In the genomic region with DNA sequence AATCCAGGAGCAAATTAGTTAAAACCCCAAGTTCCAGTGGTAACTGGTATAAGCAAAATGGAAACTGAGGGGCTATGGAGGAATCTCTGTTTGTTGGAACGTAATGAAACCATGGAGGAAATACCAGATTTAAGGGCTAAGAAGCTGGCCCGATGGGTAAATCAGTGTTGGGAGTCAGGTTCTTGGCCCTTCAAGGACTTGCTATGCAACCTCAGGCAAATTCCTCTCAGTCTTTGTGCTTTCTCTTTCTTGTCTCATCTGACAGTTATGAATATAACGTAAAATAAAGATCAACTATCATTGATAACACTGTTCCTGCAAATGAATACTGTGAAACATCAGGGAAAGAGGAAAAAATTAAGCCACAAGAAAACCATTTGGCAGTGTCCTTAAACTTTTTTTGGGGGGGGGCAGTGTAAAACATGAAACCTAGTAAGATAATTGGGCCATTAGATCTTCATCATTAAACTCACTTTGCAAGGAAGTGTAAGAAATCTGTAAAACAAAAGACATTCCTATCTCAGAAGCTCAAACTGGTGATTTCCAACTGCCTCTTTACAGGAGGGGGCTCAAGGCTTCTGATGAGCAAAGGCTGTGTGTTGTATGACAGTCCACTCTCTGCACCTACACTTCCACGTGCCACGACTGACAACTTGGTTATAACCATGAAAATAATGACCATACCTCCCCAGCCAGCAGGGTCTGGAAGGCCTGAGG, we compare ENCODE assay signal across 23 cellular contexts. TPM values are rescaled to one million over a fixed set of nuclear protein-coding genes. Genes with fewer than 3 reads are reported as not detected.
"Had no signal": no experiment of that assay in that cellular context is flagged by ENCODE, and none has a peak within 500 bp of the region (broad histone marks: within the 10 kb centered on the region; RNA-seq: fewer than 3 reads in every experiment).

No MANE protein-coding gene starts in this region.

- H3K27ac Mint-ChIP-seq: memory B cell, mesothelial cell of epicardium, natural killer cell, progenitor cell of endocrine pancreas, type B pancreatic cell had no signal

- H3K4me1 Mint-ChIP-seq: natural killer cell, neural crest cell had no signal

- H3K4me3 Mint-ChIP-seq: memory B cell, mesothelial cell of epicardium, natural killer cell, neural crest cell, type B pancreatic cell had no signal

- H3K9me3 Mint-ChIP-seq: memory B cell, mesothelial cell of epicardium, natural killer cell, neural crest cell, type B pancreatic cell had no signal

- DNase-seq: cortex of kidney; effector memory CD4-positive, alpha-beta T cell; gastrocnemius medialis; heart right ventricle; hypothalamus; kidney; left cardiac atrium; left ventricle myocardium inferior; lower lobe of right lung; natural killer cell; nucleus accumbens; pancreas; right cardiac atrium; stimulated activated CD4-positive, alpha-beta T cell treated with anti-CD3 and anti-CD28 coated beads, Interleukin-2, amount 100 ng/mL, for 48 hours; stimulated activated naive CD4-positive, alpha-beta T cell treated with Interleukin-2 at 50 U/mL for 16 hours had no signal

- H3K27ac ChIP-seq: epithelial cell of prostate, esophagus muscularis mucosa, gastrocnemius medialis, pancreas had no signal

- H3K4me2 ChIP-seq: smooth muscle cell had no signal

- ATAC-seq: gastrocnemius medialis, heart right ventricle, lower lobe of right lung, natural killer cell, pancreas, right cardiac atrium had no signal

- H3K27me3 Mint-ChIP-seq: memory B cell, progenitor cell of endocrine pancreas, type B pancreatic cell had no signal

- H3K27me3 ChIP-seq: esophagus muscularis mucosa, gastrocnemius medialis, heart right ventricle, pancreas had no signal

- H3K9me3 ChIP-seq: esophagus muscularis mucosa, gastrocnemius medialis, heart right ventricle, left ventricle myocardium inferior, lower lobe of right lung, pancreas had no signal

- H3K4me3 ChIP-seq: esophagus muscularis mucosa, gastrocnemius medialis, heart right ventricle, left ventricle myocardium inferior, lower lobe of right lung, pancreas, smooth muscle cell had no signal

- H3K36me3 ChIP-seq: gastrocnemius medialis had no signal

- H3K36me3 Mint-ChIP-seq: natural killer cell had no signal

- H3K4me1 ChIP-seq: esophagus muscularis mucosa, lower lobe of right lung had no signal

RNA-seq across cellular contexts. Expression of gene LHX4, which starts 47.6 kb away (rescaled TPM):
- total RNA-seq: esophagus muscularis mucosa, gastrocnemius medialis, heart right ventricle, kidney, left cardiac atrium, left ventricle myocardium inferior, lower lobe of right lung, right cardiac atrium, smooth muscle cell had no signal
- polyA plus RNA-seq: smooth muscle cell had no signal
